In genomic region chr9:113310538-113310937, GRCh38 we compare ENCODE assay signal across 18 cellular contexts. TPM values are rescaled to one million over a fixed set of nuclear protein-coding genes. Genes with fewer than 3 reads are reported as not detected.
"Had no signal": no experiment of that assay in that cellular context is flagged by ENCODE, and none has a peak within 500 bp of the region (broad histone marks: within the 10 kb centered on the region; RNA-seq: fewer than 3 reads in every experiment).

No MANE protein-coding gene starts in this region.

- H3K9me3 ChIP-seq: colonic mucosa, neutrophil had no signal

- ATAC-seq: activated CD4-positive, CD25-positive, alpha-beta regulatory T cell treated with anti-CD3 and anti-CD28 coated beads, Interleukin-2, amount 50 U/mL, for 24 hours; activated CD8-positive, alpha-beta memory T cell treated with anti-CD3 and anti-CD28 coated beads, Interleukin-2, amount 10 ng/mL, durations not matched to agents 7 days and 5 days; naive thymus-derived CD4-positive, alpha-beta T cell; sciatic nerve; stimulated activated naive B cell treated with anti-CD40 and anti-IgM and Interleukin-4, amounts not matched to agents 10 μg/mL and 1 μg/mL and 100 μg/mL, for 72 hours; T-helper 17 cell had no signal

- DNase-seq: activated CD8-positive, alpha-beta memory T cell treated with anti-CD3 and anti-CD28 coated beads, Interleukin-2, amount 10 ng/mL, durations not matched to agents 7 days and 5 days; activated effector memory CD4-positive, alpha-beta T cell treated with anti-CD3 and anti-CD28 coated beads, Interleukin-2, amount 50 U/mL, for 16 hours; activated naive CD8-positive, alpha-beta T cell treated with anti-CD3 and anti-CD28 coated beads for 36 hours; activated T-cell treated with anti-CD3 and anti-CD28 coated beads, Interleukin-2, amount 50 U/mL, for 24 hours; aorta; colonic mucosa; effector CD4-positive, alpha-beta T cell; naive thymus-derived CD4-positive, alpha-beta T cell; stimulated activated CD4-positive, alpha-beta T cell treated with anti-CD3 and anti-CD28 coated beads, Interleukin-2, amount 100 ng/mL, for 24 hours; stimulated activated naive B cell treated with anti-CD40 and anti-IgM and Interleukin-4, amounts not matched to agents 10 μg/mL and 1 μg/mL and 100 μg/mL, for 72 hours; T-helper 17 cell had no signal

- H3K27ac ChIP-seq: colonic mucosa, neutrophil had no signal

- H3K4me1 ChIP-seq: colonic mucosa had no signal

- H3K27me3 ChIP-seq: colonic mucosa, neutrophil had no signal

- FAIRE-seq: TTC549 had no signal

- H3K36me3 ChIP-seq: colonic mucosa, neutrophil had no signal

- H3K4me3 ChIP-seq: colonic mucosa, lung had no signal

RNA-seq across cellular contexts. Expression of gene RNF183, which starts 7.4 kb away (rescaled TPM):
- total RNA-seq: activated CD8-positive, alpha-beta memory T cell treated with anti-CD3 and anti-CD28 coated beads, Interleukin-2, amount 10 ng/mL, durations not matched to agents 7 days and 5 days; activated naive CD8-positive, alpha-beta T cell treated with anti-CD3 and anti-CD28 coated beads for 36 hours; aorta; glomerular endothelial cell; mononuclear cell; naive thymus-derived CD4-positive, alpha-beta T cell; sciatic nerve; T-helper 17 cell had no signal
- polyA plus RNA-seq: aorta; naive thymus-derived CD4-positive, alpha-beta T cell had no signal

RNA-seq across cellular contexts. Expression of gene BSPRY, which starts 38.8 kb away (rescaled TPM):
- total RNA-seq: glomerular endothelial cell had no signal
